Comparison of ENCODE assay signal across 1 cellular context in the genomic region with DNA sequence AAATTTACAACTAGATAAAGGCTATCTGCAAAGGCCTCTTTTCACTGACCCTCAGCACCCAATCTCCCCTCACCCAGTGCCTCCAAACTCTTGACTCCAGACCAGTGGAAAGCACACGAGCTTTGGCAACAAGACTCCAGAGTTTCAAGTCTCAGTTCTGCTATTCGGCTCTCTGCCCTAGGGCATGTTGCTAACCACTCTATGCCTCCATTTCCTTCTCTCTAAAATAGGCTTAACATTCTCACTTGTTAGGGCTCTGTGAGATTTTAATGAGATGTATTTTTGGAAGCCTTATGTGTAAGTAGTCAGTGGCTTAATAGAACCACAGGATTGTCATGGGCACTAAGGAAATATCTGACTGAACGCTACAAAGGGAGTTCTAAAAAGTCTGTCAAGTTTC.
TF ChIP-seq lines count a peak whose summit lies in the region.

No MANE protein-coding gene starts in this region.

TF ChIP-seq in H1, 55 proteins besides CTCF, POLR2A, EP300 and RAD21 (continued from another document):
- TF ChIP-seq JUN (IDR thresholded peaks at IDR 0.05; ENCODE audit: low read depth, low read length) (no peak), KDM5A (IDR thresholded peaks at IDR 0.05; ENCODE audit: low read length) (no peak), SIN3A (conservative IDR thresholded peaks at IDR 0.05 in 1 of 2, IDR thresholded peaks at IDR 0.05 in 1 of 2; ENCODE audit: low read depth in 1 of 2, low read length in 2 of 2) (no peak), YY1 (IDR thresholded peaks at IDR 0.05; ENCODE audit: low read depth, low read length) (no peak), HDAC2 (IDR thresholded peaks at IDR 0.05; ENCODE audit: borderline replicate concordance in 1 of 2, low read depth in 2 of 2, low read length in 2 of 2) (no peak)
